In the genomic region with DNA sequence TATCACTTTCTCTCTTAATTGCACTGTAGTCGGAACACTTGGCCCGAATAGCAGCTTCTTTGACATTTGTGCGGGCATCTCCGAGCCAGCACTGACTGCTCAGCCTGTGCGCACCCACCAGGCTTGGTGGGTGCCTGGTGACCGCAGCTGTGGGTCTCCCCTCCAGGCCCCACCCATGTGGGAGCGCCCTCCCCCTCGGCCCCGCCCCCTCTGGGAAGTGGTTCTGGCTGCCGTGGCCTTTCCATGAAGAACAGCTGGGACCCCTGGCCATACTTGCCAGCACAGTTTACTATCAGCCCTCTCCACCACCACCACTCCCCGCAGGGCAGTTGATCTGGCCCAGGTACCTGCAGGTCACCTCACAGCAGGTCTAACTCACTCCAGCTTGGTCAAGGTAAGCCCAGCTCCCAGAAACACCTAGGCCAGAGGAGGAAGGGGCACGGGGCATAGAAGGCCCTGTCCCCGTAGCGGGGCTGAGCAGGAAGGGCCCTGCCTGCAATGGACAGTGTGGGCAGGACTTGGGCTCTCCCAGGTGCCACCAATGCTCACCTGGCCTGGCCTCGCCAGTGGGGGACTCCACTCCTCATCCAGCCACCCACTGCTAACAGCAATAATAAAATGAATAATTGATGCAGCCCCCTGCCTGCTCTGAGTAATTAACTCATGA, we compare ENCODE assay signal across 17 cellular contexts. TPM values are rescaled to one million over a fixed set of nuclear protein-coding genes. Genes with fewer than 3 reads are reported as not detected.
DNase-seq lines count a peak whose midpoint lies in the region; ATAC-seq and TF ChIP-seq lines count a peak whose summit lies in the region.
"Had no signal": no experiment of that assay in that cellular context is flagged by ENCODE, and none has a peak within 500 bp of the region (broad histone marks: within the 10 kb centered on the region; RNA-seq: fewer than 3 reads in every experiment).

No MANE protein-coding gene starts in this region.

- DNase-seq in AG08396 (ENCODE audit: low spot score) = peak; percentile 11
- peak; percentile 9 for DNase-seq in GM13977 (ENCODE audit: low spot score)
- DNase-seq in coronary artery (ENCODE audit: low spot score) = peak; percentile 45
- DNase-seq in osteoblast (ENCODE audit: insufficient read length, low spot score, missing footprints) = peak; percentile 81
- no peak for DNase-seq in activated CD4-positive, alpha-beta T cell treated with anti-CD3 and anti-CD28 coated beads for 36 hours
- DNase-seq in cerebellar nuclear complex (lab: John Stamatoyannopoulos, UW) = no peak
- no peak for DNase-seq in iPS-NIHi11 (ENCODE audit: low spot score)
- DNase-seq: CD4-positive, CD25-positive, alpha-beta regulatory T cell; HCEC 1CT; NCI-H1436; NCI-H2029; NCI-H2171; NCI-H446 treated with DMSO at 0.1 percent for 48 hours; NCI-H748 treated with DMSO at 0.1 percent for 48 hours; SJCRH30 had no signal

- H3K36me3 ChIP-seq in osteoblast (ENCODE audit: insufficient read depth, low read length) = no peaks in the 10 kb centered on the region
- H3K36me3 ChIP-seq: SJCRH30 had no signal

- peaks cover 18% of the 10 kb centered on the region for H3K27me3 Mint-ChIP-seq in activated CD4-positive, alpha-beta T cell treated with anti-CD3 and anti-CD28 coated beads for 36 hours

- POLR2A ChIA-PET in activated CD4-positive, alpha-beta T cell treated with anti-CD3 and anti-CD28 coated beads for 36 hours (lab: Charles Lee) = no interaction called here

- CTCF ChIA-PET in activated CD4-positive, alpha-beta T cell treated with anti-CD3 and anti-CD28 coated beads for 36 hours (lab: Charles Lee) = interaction anchor here (0.6 to 1.0 kb wide), 2 partner anchors 9 to 31 kb away, joined by 3 read pairs; no protein-coding TSS in a partner anchor

- no peak overlapping the region for H3K4me3 Mint-ChIP-seq in activated CD4-positive, alpha-beta T cell treated with anti-CD3 and anti-CD28 coated beads for 36 hours
- H3K4me3 Mint-ChIP-seq: CD4-positive, CD25-positive, alpha-beta regulatory T cell; IgD-negative memory B cell had no signal

- H3K4me1 Mint-ChIP-seq in activated CD4-positive, alpha-beta T cell treated with anti-CD3 and anti-CD28 coated beads for 36 hours = peaks cover 2% of the 10 kb centered on the region

- no peaks in the 10 kb centered on the region for H4K20me1 ChIP-seq in osteoblast (ENCODE audit: insufficient read depth, low read length)

- H3K9me3 Mint-ChIP-seq in activated CD4-positive, alpha-beta T cell treated with anti-CD3 and anti-CD28 coated beads for 36 hours (ENCODE audit: low read depth) = no peaks in the 10 kb centered on the region
- H3K9me3 Mint-ChIP-seq: CD4-positive, CD25-positive, alpha-beta regulatory T cell; IgD-negative memory B cell had no signal

- peaks cover 13% of the 10 kb centered on the region for H3K27me3 ChIP-seq in osteoblast (ENCODE audit: insufficient read depth, low read length)
- H3K27me3 ChIP-seq: SJCRH30 had no signal

- H3K4me3 ChIP-seq in coronary artery (no peak overlapping the region), osteoblast (ENCODE audit: insufficient read depth, low read length) (no peak overlapping the region)
- H3K4me3 ChIP-seq: SJCRH30 had no signal

- no peak for ATAC-seq in activated CD4-positive, alpha-beta T cell treated with anti-CD3 and anti-CD28 coated beads for 36 hours

- H3K36me3 Mint-ChIP-seq in activated CD4-positive, alpha-beta T cell treated with anti-CD3 and anti-CD28 coated beads for 36 hours (ENCODE audit: low read depth) = no peaks in the 10 kb centered on the region
- H3K36me3 Mint-ChIP-seq: CD4-positive, CD25-positive, alpha-beta regulatory T cell had no signal

- intact Hi-C loops in activated CD4-positive, alpha-beta T cell treated with anti-CD3 and anti-CD28 coated beads for 36 hours (cut with DNase I, micrococcal nuclease) = no loop called here

- no peak overlapping the region for H3K4me2 ChIP-seq in osteoblast (ENCODE audit: insufficient read depth, low read length)

- no peak for TF ChIP-seq CTCF in GM13977 (IDR thresholded peaks at IDR 0.05; ENCODE audit: extremely low read depth, insufficient read depth, missing control alignments)
- no peak for TF ChIP-seq CTCF in coronary artery (IDR thresholded peaks at IDR 0.05)
- TF ChIP-seq CTCF in osteoblast (IDR thresholded peaks at IDR 0.05; ENCODE audit: extremely low read depth, low read depth, low read length) = no peak

- in situ Hi-C loops in GM13977 (cut with MboI; ENCODE audit: low pct_unique_long_range_greater_than_20kb, low sequenced_read_pairs, unreplicated experiment) = no loop called here

- H3K27ac ChIP-seq in coronary artery (no peak overlapping the region), osteoblast (ENCODE audit: low read depth, low read length) (no peak overlapping the region)
- H3K27ac ChIP-seq: SJCRH30 had no signal

- H2AFZ ChIP-seq in osteoblast (ENCODE audit: low read length) = no peak overlapping the region

- no peaks in the 10 kb centered on the region for H3K79me2 ChIP-seq in osteoblast (ENCODE audit: insufficient read depth, low read length)

- H3K27ac Mint-ChIP-seq in activated CD4-positive, alpha-beta T cell treated with anti-CD3 and anti-CD28 coated beads for 36 hours = no peak overlapping the region
- H3K27ac Mint-ChIP-seq: IgD-negative memory B cell had no signal

- no peaks in the 10 kb centered on the region for H3K4me1 ChIP-seq in osteoblast (ENCODE audit: insufficient read depth, low read length)
- H3K4me1 ChIP-seq: SJCRH30 had no signal

- no peaks in the 10 kb centered on the region for H3K9me3 ChIP-seq in osteoblast (ENCODE audit: low read depth, low read length)
- H3K9me3 ChIP-seq: SJCRH30 had no signal

RNA-seq across cellular contexts. Expression of gene RASGEF1A, which starts 5.8 kb away (rescaled TPM):
- 1.1 TPM in 1 of 2 replicates, not detected in the other for total RNA-seq in osteoblast
- total RNA-seq in activated CD4-positive, alpha-beta T cell treated with anti-CD3 and anti-CD28 coated beads for 36 hours = under 1 TPM; 0.44 to 0.64 TPM
- total RNA-seq: A673, SJCRH30 had no signal

Comparison
In these comparisons a context has a peak if more than half of its experiments do, and no peak if none do; other contexts are left out.
1. DNase-seq: peak in AG08396 (single experiment), GM13977 (single experiment), coronary artery (single experiment) and osteoblast (single experiment); none in activated CD4-positive, alpha-beta T cell treated with anti-CD3 and anti-CD28 coated beads for 36 hours (single experiment), cerebellar nuclear complex (0 of 2) and iPS-NIHi11 (single experiment).